In the genomic region with DNA sequence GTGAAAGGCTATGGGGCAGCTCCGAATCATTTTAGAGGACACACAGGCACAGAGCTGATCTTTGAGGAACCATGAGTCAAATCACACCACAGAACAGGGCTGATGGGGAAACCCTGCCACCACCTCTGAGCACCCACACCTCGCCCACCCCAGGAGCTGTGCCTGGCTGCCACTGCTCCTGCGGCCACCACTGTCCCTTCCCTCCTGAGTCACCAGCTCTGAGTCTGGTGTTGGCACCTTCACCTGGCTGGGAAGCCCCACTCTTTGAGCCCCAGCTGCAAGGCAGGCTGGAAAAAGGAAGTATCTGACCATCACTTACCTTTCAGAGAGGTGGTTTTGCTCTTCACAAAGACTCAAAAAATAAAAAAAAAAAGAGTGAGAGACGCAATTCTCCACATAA, we compare ENCODE assay signal across 12 cellular contexts.
A peak's percentile ranks its signal among the peaks of the same experiment; 100 is the strongest.
DNase-seq lines count a peak whose midpoint lies in the region; ATAC-seq, FAIRE-seq and TF ChIP-seq lines count a peak whose summit lies in the region.
"Had no signal": no experiment of that assay in that cellular context is flagged by ENCODE, and none has a peak within 500 bp of the region (broad histone marks: within the 10 kb centered on the region; RNA-seq: fewer than 3 reads in every experiment).

No MANE protein-coding gene starts in this region.

- no peak overlapping the region for H3K27ac Mint-ChIP-seq in activated T-cell treated with anti-CD3 and anti-CD28 coated beads, Interleukin-2, amount 50 U/mL, for 24 hours
- peak overlapping the region; percentile 98 for H3K27ac Mint-ChIP-seq in stimulated activated naive B cell treated with anti-CD40 and anti-IgM and Interleukin-4, amounts not matched to agents 10 μg/mL and 1 μg/mL and 100 μg/mL, for 72 hours

- H3K36me3 ChIP-seq in Karpas-422 (ENCODE audit: insufficient read depth, low read length): no peaks in the 10 kb centered on the region
- H3K36me3 ChIP-seq in kidney (ENCODE audit: control insufficient read depth in 1 of 2, insufficient read depth in 2 of 2, low read length in 2 of 2): no peaks in the 10 kb centered on the region
- H3K36me3 ChIP-seq: vagina had no signal

- no peaks in the 10 kb centered on the region for H4K20me1 ChIP-seq in Karpas-422 (ENCODE audit: insufficient read depth, low read depth, low read length)

- H3K27me3 Mint-ChIP-seq in activated T-cell treated with anti-CD3 and anti-CD28 coated beads, Interleukin-2, amount 50 U/mL, for 4 hours (ENCODE audit: low read depth): peaks cover 7% of the 10 kb centered on the region
- peaks cover 4% of the 10 kb centered on the region for H3K27me3 Mint-ChIP-seq in activated T-cell treated with anti-CD3 and anti-CD28 coated beads, Interleukin-2, amount 50 U/mL, for 24 hours
- H3K27me3 Mint-ChIP-seq in stimulated activated naive B cell treated with anti-CD40 and anti-IgM and Interleukin-4, amounts not matched to agents 10 μg/mL and 1 μg/mL and 100 μg/mL, for 72 hours: no peaks in the 10 kb centered on the region

- H3K36me3 Mint-ChIP-seq in activated T-cell treated with anti-CD3 and anti-CD28 coated beads, Interleukin-2, amount 50 U/mL, for 4 hours (ENCODE audit: insufficient read depth): no peaks in the 10 kb centered on the region
- no peaks in the 10 kb centered on the region for H3K36me3 Mint-ChIP-seq in activated T-cell treated with anti-CD3 and anti-CD28 coated beads, Interleukin-2, amount 50 U/mL, for 24 hours (ENCODE audit: low read depth)
- peaks cover 26 to 48% of the 10 kb centered on the region in 2 donors for H3K36me3 Mint-ChIP-seq in stimulated activated naive B cell treated with anti-CD40 and anti-IgM and Interleukin-4, amounts not matched to agents 10 μg/mL and 1 μg/mL and 100 μg/mL, for 72 hours

- no peak for DNase-seq in activated T-cell treated with anti-CD3 and anti-CD28 coated beads, Interleukin-2, amount 50 U/mL, for 4 hours
- no peak for DNase-seq in activated T-cell treated with anti-CD3 and anti-CD28 coated beads, Interleukin-2, amount 50 U/mL, for 24 hours
- DNase-seq in Karpas-422 (peak; percentile 56), DMS79 (lab: John Stamatoyannopoulos, UW) (no peak), kidney (no peak)
- DNase-seq in stimulated activated naive B cell treated with anti-CD40 and anti-IgM and Interleukin-4, amounts not matched to agents 10 μg/mL and 1 μg/mL and 100 μg/mL, for 72 hours: peak; percentile 96
- no peak for DNase-seq in activated CD4-positive, CD25-positive, alpha-beta regulatory T cell treated with anti-CD3 and anti-CD28 coated beads, Interleukin-2, amount 50 U/mL, for 72 hours
- DNase-seq: anterior cingulate cortex, retina had no signal

- H3K4me3 Mint-ChIP-seq in activated T-cell treated with anti-CD3 and anti-CD28 coated beads, Interleukin-2, amount 50 U/mL, for 4 hours: no peak overlapping the region
- H3K4me3 Mint-ChIP-seq in activated T-cell treated with anti-CD3 and anti-CD28 coated beads, Interleukin-2, amount 50 U/mL, for 24 hours: no peak overlapping the region
- peak overlapping the region; percentile 68 to 71 for H3K4me3 Mint-ChIP-seq in stimulated activated naive B cell treated with anti-CD40 and anti-IgM and Interleukin-4, amounts not matched to agents 10 μg/mL and 1 μg/mL and 100 μg/mL, for 72 hours

- H3K79me2 ChIP-seq in Karpas-422 (ENCODE audit: low read length): no peaks in the 10 kb centered on the region

- H3K9ac ChIP-seq in Karpas-422 (ENCODE audit: low read length): peak overlapping the region; percentile 64
- H3K9ac ChIP-seq in kidney (ENCODE audit: low read length in 2 of 2): no peak overlapping the region

- peak; percentile 78 to 81 for ATAC-seq in activated T-cell treated with anti-CD3 and anti-CD28 coated beads, Interleukin-2, amount 50 U/mL, for 4 hours
- peak; percentile 68 for ATAC-seq in HG02571 (IDR thresholded peaks at IDR 0.05; ENCODE audit: unreplicated experiment)
- ATAC-seq in stimulated activated naive B cell treated with anti-CD40 and anti-IgM and Interleukin-4, amounts not matched to agents 10 μg/mL and 1 μg/mL and 100 μg/mL, for 72 hours (replicated peaks): peak; percentile 72 to 78

- H3K4me3 ChIP-seq in Karpas-422 (ENCODE audit: low read length): peak overlapping the region; percentile 15; the same call in 1 of the 2 replicates
- H3K4me3 ChIP-seq in kidney (ENCODE audit: low read length in 2 of 2): no peak overlapping the region
- H3K4me3 ChIP-seq: vagina had no signal

- H3K4me1 Mint-ChIP-seq in activated T-cell treated with anti-CD3 and anti-CD28 coated beads, Interleukin-2, amount 50 U/mL, for 4 hours (ENCODE audit: low read depth): peaks cover 29% of the 10 kb centered on the region
- peaks cover 45% of the 10 kb centered on the region for H3K4me1 Mint-ChIP-seq in activated T-cell treated with anti-CD3 and anti-CD28 coated beads, Interleukin-2, amount 50 U/mL, for 24 hours (ENCODE audit: low read depth)
- H3K4me1 Mint-ChIP-seq in stimulated activated naive B cell treated with anti-CD40 and anti-IgM and Interleukin-4, amounts not matched to agents 10 μg/mL and 1 μg/mL and 100 μg/mL, for 72 hours: peaks cover 67 to 93% of the 10 kb centered on the region in 2 donors

- peak overlapping the region; percentile 41 for H2AFZ ChIP-seq in Karpas-422 (ENCODE audit: low read length)

- H3K9me2 ChIP-seq in Karpas-422 (replicated peaks; ENCODE audit: insufficient read depth, low read length): no peaks in the 10 kb centered on the region

- no peak for FAIRE-seq in kidney (lab: Jason Lieb, UNC)

- TF ChIP-seq CTCF in kidney (IDR thresholded peaks at IDR 0.05; ENCODE audit: borderline replicate concordance, extremely low read depth, insufficient read depth): no peak

- H3K27me3 ChIP-seq in Karpas-422 (ENCODE audit: low read length): no peaks in the 10 kb centered on the region
- H3K27me3 ChIP-seq: vagina had no signal

- intact Hi-C loops in kidney (cut with DNase I): no loop called here

- no peaks in the 10 kb centered on the region for H3K9me3 ChIP-seq in Karpas-422 (ENCODE audit: low read length)
- H3K9me3 ChIP-seq in kidney (ENCODE audit: control insufficient read depth in 1 of 2, low read length in 2 of 2): no peaks in the 10 kb centered on the region
- H3K9me3 ChIP-seq: vagina had no signal

- peak overlapping the region; percentile 65 for H3K4me2 ChIP-seq in Karpas-422 (ENCODE audit: low read depth, low read length, poor library complexity, severe bottlenecking)

- H3K9me3 Mint-ChIP-seq in activated T-cell treated with anti-CD3 and anti-CD28 coated beads, Interleukin-2, amount 50 U/mL, for 4 hours: no peaks in the 10 kb centered on the region
- H3K9me3 Mint-ChIP-seq in activated T-cell treated with anti-CD3 and anti-CD28 coated beads, Interleukin-2, amount 50 U/mL, for 24 hours: peaks cover 2% of the 10 kb centered on the region
- peaks cover 7 to 8% of the 10 kb centered on the region in 2 donors for H3K9me3 Mint-ChIP-seq in stimulated activated naive B cell treated with anti-CD40 and anti-IgM and Interleukin-4, amounts not matched to agents 10 μg/mL and 1 μg/mL and 100 μg/mL, for 72 hours

- peaks cover 53% of the 10 kb centered on the region for H3K4me1 ChIP-seq in Karpas-422 (ENCODE audit: low read length)
- peaks cover 0 to 4% of the 10 kb centered on the region in 2 donors for H3K4me1 ChIP-seq in kidney (ENCODE audit: control insufficient read depth in 1 of 2, insufficient read depth in 1 of 2, low read depth in 1 of 2, low read length in 2 of 2)

- H3K27ac ChIP-seq in Karpas-422 (ENCODE audit: low read length) (peak overlapping the region; percentile 98), kidney (ENCODE audit: low read depth in 2 of 2, low read length in 2 of 2) (no peak overlapping the region)
- H3K27ac ChIP-seq: C4-2B, vagina had no signal

Comparison
In these comparisons a context has a peak if more than half of its experiments do, and no peak if none do; other contexts are left out.
1. DNase-seq: peak in Karpas-422 (single experiment) and stimulated activated naive B cell treated with anti-CD40 and anti-IgM and Interleukin-4, amounts not matched to agents 10 μg/mL and 1 μg/mL and 100 μg/mL, for 72 hours (single experiment); none in activated T-cell treated with anti-CD3 and anti-CD28 coated beads, Interleukin-2, amount 50 U/mL, for 4 hours (single experiment), activated T-cell treated with anti-CD3 and anti-CD28 coated beads, Interleukin-2, amount 50 U/mL, for 24 hours (single experiment), DMS79 (single experiment), kidney (single experiment) and activated CD4-positive, CD25-positive, alpha-beta regulatory T cell treated with anti-CD3 and anti-CD28 coated beads, Interleukin-2, amount 50 U/mL, for 72 hours (single experiment).
2. H3K4me3 Mint-ChIP-seq: peak in stimulated activated naive B cell treated with anti-CD40 and anti-IgM and Interleukin-4, amounts not matched to agents 10 μg/mL and 1 μg/mL and 100 μg/mL, for 72 hours (2 of 2); none in activated T-cell treated with anti-CD3 and anti-CD28 coated beads, Interleukin-2, amount 50 U/mL, for 4 hours (single experiment) and activated T-cell treated with anti-CD3 and anti-CD28 coated beads, Interleukin-2, amount 50 U/mL, for 24 hours (single experiment).
3. Peak in every context shown above with its lines, with median percentiles within 50 percentile points of each other: ATAC-seq.